8 cellular contexts compared by ENCODE assay signal in the genomic region with DNA sequence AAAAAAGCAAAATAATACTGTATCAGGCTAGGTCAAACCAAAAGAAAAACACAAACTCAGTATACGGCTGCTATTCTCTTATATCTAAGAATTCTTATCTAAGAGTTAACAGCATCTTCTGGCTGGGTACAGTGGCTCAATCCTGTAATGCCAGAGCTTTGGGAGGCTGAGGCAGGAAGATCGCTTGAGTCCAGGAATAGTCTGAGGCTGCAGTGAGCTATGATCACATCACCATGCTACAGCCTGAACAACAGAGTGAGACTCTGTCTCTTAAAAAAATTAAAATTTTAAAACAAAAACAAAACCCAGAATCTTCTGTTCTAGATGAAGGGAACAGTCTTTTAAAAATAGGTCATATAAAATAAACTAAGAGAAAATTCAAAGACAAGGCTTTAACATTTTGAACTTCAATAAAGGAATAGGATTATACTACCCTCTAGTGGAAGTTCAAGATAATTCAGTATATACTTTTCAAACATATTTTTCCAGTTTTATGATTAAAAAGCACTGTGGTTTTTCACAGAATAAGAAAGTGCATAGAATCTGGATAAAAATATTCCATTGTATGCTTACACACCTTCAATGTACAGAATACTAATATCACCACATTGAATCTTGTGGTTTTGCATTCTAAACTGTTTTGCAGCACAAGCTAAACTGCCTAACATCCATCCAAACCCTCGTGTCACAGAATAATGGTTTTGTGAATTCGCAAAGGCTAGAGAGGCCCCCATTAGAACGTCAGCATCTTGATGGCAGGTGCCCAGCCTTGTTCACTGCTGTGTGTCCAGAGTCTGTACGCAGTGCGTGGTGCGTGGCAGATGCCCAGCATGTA. TPM values are rescaled to one million over a fixed set of nuclear protein-coding genes. Genes with fewer than 3 reads are reported as not detected.
DNase-seq lines count a peak whose midpoint lies in the region; ATAC-seq and TF ChIP-seq lines count a peak whose summit lies in the region.

No MANE protein-coding gene starts in this region.

- H3K27ac ChIP-seq in brain microvascular endothelial cell = no peak overlapping the region

- no peak overlapping the region for H3K4me3 Mint-ChIP-seq in T-helper 17 cell

- H3K9me3 ChIP-seq in T-helper 17 cell (ENCODE audit: control insufficient read depth, low read length, poor library complexity, severe bottlenecking) = no peaks in the 10 kb centered on the region

- ATAC-seq in T-helper 17 cell (no peak), HG02588 (IDR thresholded peaks at IDR 0.05; ENCODE audit: unreplicated experiment) (no peak)

- no peak overlapping the region for H3K27ac Mint-ChIP-seq in T-helper 17 cell

- H3K27me3 ChIP-seq in brain microvascular endothelial cell (replicated peaks) = no peaks in the 10 kb centered on the region

- TF ChIP-seq CTCF in GM12872 (IDR thresholded peaks at IDR 0.05; ENCODE audit: insufficient read depth, low read depth, low read length) = 0 out of 3 replicates have a peak, but pooled peaks have one; percentile 25
- TF ChIP-seq CTCF in brain microvascular endothelial cell (IDR thresholded peaks at IDR 0.05; ENCODE audit: low read depth, low read length, missing control alignments) = peak; percentile 3

- no peaks in the 10 kb centered on the region for H3K36me3 ChIP-seq in brain microvascular endothelial cell (replicated peaks)

- no peak overlapping the region for H3K4me3 ChIP-seq in brain microvascular endothelial cell (ENCODE audit: low read depth, low read length)

- peaks cover 3% of the 10 kb centered on the region for H3K36me3 Mint-ChIP-seq in T-helper 17 cell (ENCODE audit: low read depth)

- H3K4me1 Mint-ChIP-seq in T-helper 17 cell = peaks cover 20% of the 10 kb centered on the region

- peak; percentile 74 for DNase-seq in NCI-H2171 treated with DMSO at 0.1 percent for 48 hours (lab: John Stamatoyannopoulos, UW)
- DNase-seq in brain microvascular endothelial cell = no peak
- DNase-seq in medulla oblongata (ENCODE audit: extremely low spot score) = peak; percentile 54
- no peak for DNase-seq in T-helper 17 cell
- DNase-seq in activated naive CD4-positive, alpha-beta T cell treated with Interleukin-2 at 50 U/mL for 16 hours = no peak
- DNase-seq in amygdala (lab: John Stamatoyannopoulos, UW) = no peak

- H3K27me3 Mint-ChIP-seq in T-helper 17 cell = no peaks in the 10 kb centered on the region

- in situ Hi-C loops in brain microvascular endothelial cell (cut with HindIII; ENCODE audit: low pct_ligation_motif_present, low sequenced_read_pairs) = no loop called here

RNA-seq across cellular contexts. Expression of a gene that starts 39.3 kb away (rescaled TPM):
- 10 to 100 TPM; 16.1 to 18.4 TPM for total RNA-seq in T-helper 17 cell

Comparison
In these comparisons a context has a peak if more than half of its experiments do, and no peak if none do; other contexts are left out.
1. DNase-seq: peak in NCI-H2171 treated with DMSO at 0.1 percent for 48 hours (single experiment) and medulla oblongata (single experiment); none in brain microvascular endothelial cell (single experiment), T-helper 17 cell (0 of 3), activated naive CD4-positive, alpha-beta T cell treated with Interleukin-2 at 50 U/mL for 16 hours (single experiment) and amygdala (0 of 56).